ENCODE assay signal across 12 cellular contexts in genomic region chr2:237427807-237428506, GRCh38. TPM values are rescaled to one million over a fixed set of nuclear protein-coding genes. Genes with fewer than 3 reads are reported as not detected.
DNase-seq lines count a peak whose midpoint lies in the region; ATAC-seq and TF ChIP-seq lines count a peak whose summit lies in the region.
"Had no signal": no experiment of that assay in that cellular context is flagged by ENCODE, and none has a peak within 500 bp of the region (broad histone marks: within the 10 kb centered on the region; RNA-seq: fewer than 3 reads in every experiment).

No MANE protein-coding gene starts in this region.

- DNase-seq in activated CD4-positive, alpha-beta T cell treated with anti-CD3 and anti-CD28 coated beads for 1 hour: peak; percentile 53
- peak; percentile 62 to 89 (median 73) for DNase-seq in stimulated activated CD4-positive, alpha-beta T cell treated with anti-CD3 and anti-CD28 coated beads, TNF-alpha, amount 100 ng/mL, for 48 hours (ENCODE audit: low read depth in 3 of 3)
- DNase-seq in left ventricle myocardium inferior (no peak), SKM-1 treated with dmso at 0.1 percent for 144 hours (lab: John Stamatoyannopoulos, UW; ENCODE audit: unreplicated experiment) (no peak), UCSD-AML1 (lab: John Stamatoyannopoulos, UW; ENCODE audit: unreplicated experiment) (no peak)
- DNase-seq: NCI-H187, substantia nigra had no signal

- H3K36me3 Mint-ChIP-seq in activated naive CD4-positive, alpha-beta T cell treated with anti-CD3 and anti-CD28 coated beads, Interleukin-2, amount 50 U/mL, for 24 hours: peaks cover 7% of the 10 kb centered on the region
- H3K36me3 Mint-ChIP-seq: brain had no signal

- peaks cover 93% of the 10 kb centered on the region for H3K4me1 Mint-ChIP-seq in activated naive CD4-positive, alpha-beta T cell treated with anti-CD3 and anti-CD28 coated beads, Interleukin-2, amount 50 U/mL, for 24 hours
- H3K4me1 Mint-ChIP-seq: brain had no signal

- peak overlapping the region; percentile 58 for H3K4me3 Mint-ChIP-seq in activated naive CD4-positive, alpha-beta T cell treated with anti-CD3 and anti-CD28 coated beads, Interleukin-2, amount 50 U/mL, for 24 hours
- H3K4me3 Mint-ChIP-seq: brain had no signal

- peaks cover 22% of the 10 kb centered on the region for H3K4me1 ChIP-seq in left ventricle myocardium inferior

- H3K9me3 ChIP-seq in left ventricle myocardium inferior (replicated peaks): no peaks in the 10 kb centered on the region

- no peaks in the 10 kb centered on the region for H3K36me3 ChIP-seq in left ventricle myocardium inferior

- H3K27me3 ChIP-seq in left ventricle myocardium inferior (ENCODE audit: low read depth): peaks cover 19% of the 10 kb centered on the region

- H3K27me3 Mint-ChIP-seq in activated naive CD4-positive, alpha-beta T cell treated with anti-CD3 and anti-CD28 coated beads, Interleukin-2, amount 50 U/mL, for 24 hours: no peaks in the 10 kb centered on the region

- intact Hi-C loops in left ventricle myocardium inferior (cut with micrococcal nuclease): no loop called here

- peak overlapping the region; percentile 90 for H3K27ac Mint-ChIP-seq in activated naive CD4-positive, alpha-beta T cell treated with anti-CD3 and anti-CD28 coated beads, Interleukin-2, amount 50 U/mL, for 24 hours
- H3K27ac Mint-ChIP-seq: brain had no signal

- H3K27ac ChIP-seq in left ventricle myocardium inferior (replicated peaks): no peak overlapping the region
- H3K27ac ChIP-seq: SK-N-MC had no signal

- TF ChIP-seq CTCF in left ventricle myocardium inferior (IDR thresholded peaks at IDR 0.05; ENCODE audit: borderline replicate concordance): no peak

- ATAC-seq in GM18907 (IDR thresholded peaks at IDR 0.05; ENCODE audit: unreplicated experiment) (peak; percentile 48), GM19023 (IDR thresholded peaks at IDR 0.05; ENCODE audit: unreplicated experiment) (no peak)

- H3K4me3 ChIP-seq in left ventricle myocardium inferior: no peak overlapping the region
- H3K4me3 ChIP-seq: SK-N-MC had no signal

- peaks cover 5% of the 10 kb centered on the region for H3K9me3 Mint-ChIP-seq in activated naive CD4-positive, alpha-beta T cell treated with anti-CD3 and anti-CD28 coated beads, Interleukin-2, amount 50 U/mL, for 24 hours

RNA-seq across cellular contexts. Expression of gene COL6A3, which starts 14.0 kb away (rescaled TPM):
- total RNA-seq in left ventricle myocardium inferior: 57.1 TPM

RNA-seq across cellular contexts. Expression of gene MLPH, which starts 59.1 kb away (rescaled TPM):
- total RNA-seq in left ventricle myocardium inferior: 73.5 TPM

Comparison
In these comparisons a context has a peak if more than half of its experiments do, and no peak if none do; other contexts are left out.
1. DNase-seq: peak in activated CD4-positive, alpha-beta T cell treated with anti-CD3 and anti-CD28 coated beads for 1 hour (single experiment) and stimulated activated CD4-positive, alpha-beta T cell treated with anti-CD3 and anti-CD28 coated beads, TNF-alpha, amount 100 ng/mL, for 48 hours (3 of 3); none in left ventricle myocardium inferior (single experiment), SKM-1 treated with dmso at 0.1 percent for 144 hours (single experiment) and UCSD-AML1 (single experiment).